Comparison of ENCODE assay signal across 21 cellular contexts in the genomic region with DNA sequence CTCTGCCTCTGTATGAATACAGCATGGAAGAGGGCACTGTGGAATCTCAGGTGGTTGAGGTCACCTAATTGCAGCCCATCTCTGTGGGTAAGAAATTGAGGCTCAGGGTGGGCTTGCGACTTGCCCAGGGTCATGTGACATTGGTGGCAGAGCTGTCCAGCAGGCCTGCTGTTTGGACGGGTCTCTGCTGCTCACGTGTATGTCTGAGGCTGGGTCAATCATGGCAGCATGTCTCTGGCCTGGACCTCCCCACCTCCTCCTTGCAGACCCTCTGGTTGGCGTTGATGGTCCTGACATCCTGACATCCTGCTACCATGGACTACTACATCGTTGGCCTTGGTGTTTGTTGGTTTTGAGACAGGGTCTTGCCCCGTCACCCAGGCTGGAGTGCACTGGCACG.
"Had no signal": no experiment of that assay in that cellular context is flagged by ENCODE, and none has a peak within 500 bp of the region (broad histone marks: within the 10 kb centered on the region; RNA-seq: fewer than 3 reads in every experiment).

No MANE protein-coding gene starts in this region.

- DNase-seq: cerebellar nuclear complex; colonic mucosa; erythroblast; foreskin keratinocyte; head of caudate nucleus; hippocampal formation; kidney glomerular epithelial cell; mesenchymal stem cell; midbrain; stimulated activated CD4-positive, alpha-beta T cell treated with anti-CD3 and anti-CD28 coated beads, Interleukin-4, amount 100 ng/mL, for 1 hour; stimulated activated CD8-positive, alpha-beta memory T cell treated with anti-CD3 and anti-CD28 coated beads, Interleukin-4, amount 100 ng/mL, for 48 hours had no signal

- H3K36me3 Mint-ChIP-seq: stimulated activated effector memory CD8-positive, alpha-beta T cell treated with anti-CD3 and anti-CD28 coated beads, Interleukin-12 subunit alpha, Interleukin-12 subunit beta, amount 100 ng/mL, for 72 hours had no signal

- ATAC-seq: foreskin keratinocyte; natural killer cell treated with Interleukin-12 subunit alpha and Interleukin-12 subunit beta and Interleukin-15 and Interleukin-18, amount 100 ng/mL, for 72 hours; stimulated activated effector memory CD8-positive, alpha-beta T cell treated with anti-CD3 and anti-CD28 coated beads, Interleukin-12 subunit alpha, Interleukin-12 subunit beta, amount 100 ng/mL, for 72 hours had no signal

- H3K4me3 Mint-ChIP-seq: natural killer cell treated with Interleukin-12 subunit alpha and Interleukin-12 subunit beta and Interleukin-15 and Interleukin-18, amount 100 ng/mL, for 72 hours; stimulated activated effector memory CD8-positive, alpha-beta T cell treated with anti-CD3 and anti-CD28 coated beads, Interleukin-12 subunit alpha, Interleukin-12 subunit beta, amount 100 ng/mL, for 72 hours; stimulated activated naive CD8-positive, alpha-beta T cell treated with anti-CD3 and anti-CD28 coated beads, Interleukin-15, Interleukin-2, amounts not matched to agents 100 ng/mL and 50 ng/mL, for 24 hours had no signal

- H3K4me3 ChIP-seq: colonic mucosa, lung, right atrium auricular region, smooth muscle cell, testis, tibial nerve had no signal

- H3K36me3 ChIP-seq: colonic mucosa, right atrium auricular region, tibial nerve had no signal

- H3K4me1 ChIP-seq: colonic mucosa, foreskin keratinocyte, right atrium auricular region, tibial nerve had no signal

- H3K9me3 ChIP-seq: colonic mucosa, right atrium auricular region, testis, tibial nerve had no signal

- H3K27me3 Mint-ChIP-seq: stimulated activated naive CD8-positive, alpha-beta T cell treated with anti-CD3 and anti-CD28 coated beads, Interleukin-15, Interleukin-2, amounts not matched to agents 100 ng/mL and 50 ng/mL, for 24 hours had no signal

- FAIRE-seq: endothelial cell of umbilical vein, islet of Langerhans had no signal

- H3K27me3 ChIP-seq: colonic mucosa, right atrium auricular region, testis, tibial nerve had no signal

- H3K27ac Mint-ChIP-seq: natural killer cell treated with Interleukin-12 subunit alpha and Interleukin-12 subunit beta and Interleukin-15 and Interleukin-18, amount 100 ng/mL, for 72 hours; stimulated activated effector memory CD8-positive, alpha-beta T cell treated with anti-CD3 and anti-CD28 coated beads, Interleukin-12 subunit alpha, Interleukin-12 subunit beta, amount 100 ng/mL, for 72 hours; stimulated activated naive CD8-positive, alpha-beta T cell treated with anti-CD3 and anti-CD28 coated beads, Interleukin-15, Interleukin-2, amounts not matched to agents 100 ng/mL and 50 ng/mL, for 24 hours had no signal

- H3K27ac ChIP-seq: colonic mucosa, foreskin keratinocyte, right atrium auricular region, testis, tibial nerve had no signal
